Comparison of ENCODE assay signal across 6 cellular contexts in genomic region chr14:79117561-79117960, GRCh38.
"Had no signal": no experiment of that assay in that cellular context is flagged by ENCODE, and none has a peak within 500 bp of the region (broad histone marks: within the 10 kb centered on the region; RNA-seq: fewer than 3 reads in every experiment).

No MANE protein-coding gene starts in this region.

- H3K4me3 ChIP-seq: K562 had no signal

- FAIRE-seq: HepG2, HTR-8/SVneo, K562 had no signal

- DNase-seq: KBM-7, KG1 had no signal

- H3K27ac ChIP-seq: HL-60 had no signal

- ATAC-seq: HepG2, K562 had no signal
